Comparison of ENCODE assay signal across 12 cellular contexts in genomic region chr6:42269974-42270510, GRCh38. TPM values are rescaled to one million over a fixed set of nuclear protein-coding genes. Genes with fewer than 3 reads are reported as not detected.
DNase-seq lines count a peak whose midpoint lies in the region; ATAC-seq and TF ChIP-seq lines count a peak whose summit lies in the region.
"Had no signal": no experiment of that assay in that cellular context is flagged by ENCODE, and none has a peak within 500 bp of the region (broad histone marks: within the 10 kb centered on the region; RNA-seq: fewer than 3 reads in every experiment).

No MANE protein-coding gene starts in this region.

- intact Hi-C loops in upper lobe of right lung (cut with DNase I) = no loop called here

- peak overlapping the region; percentile 28 for H3K27ac Mint-ChIP-seq in activated T-helper 17 cell treated with anti-CD3 and anti-CD28 coated beads, Interleukin-2, amount 50 U/mL, for 72 hours

- no peak overlapping the region for H3K4me3 ChIP-seq in upper lobe of right lung
- H3K4me3 ChIP-seq: MG63, right lobe of liver had no signal

- no peak overlapping the region for H3K4me3 Mint-ChIP-seq in activated T-helper 17 cell treated with anti-CD3 and anti-CD28 coated beads, Interleukin-2, amount 50 U/mL, for 72 hours

- H3K4me1 ChIP-seq in upper lobe of right lung = no peaks in the 10 kb centered on the region
- H3K4me1 ChIP-seq: right lobe of liver had no signal

- no peak overlapping the region for H3K27ac ChIP-seq in upper lobe of right lung
- H3K27ac ChIP-seq: right lobe of liver had no signal

- peak; percentile 44 for ATAC-seq in GM18909 (IDR thresholded peaks at IDR 0.05; ENCODE audit: poor library complexity, unreplicated experiment)
- ATAC-seq in GM21576 (IDR thresholded peaks at IDR 0.05; ENCODE audit: unreplicated experiment) = peak; percentile 41
- ATAC-seq in HG03108 (IDR thresholded peaks at IDR 0.05; ENCODE audit: unreplicated experiment) = peak; percentile 31
- ATAC-seq in activated T-helper 17 cell treated with anti-CD3 and anti-CD28 coated beads, Interleukin-2, amount 50 U/mL, for 72 hours (replicated peaks) = no peak
- no peak for ATAC-seq in SK-N-SH treated with all-trans-retinoic acid at 6 μM for 48 hours
- ATAC-seq in upper lobe of right lung = no peak
- ATAC-seq: right lobe of liver had no signal

- TF ChIP-seq CTCF in upper lobe of right lung (IDR thresholded peaks at IDR 0.05) = no peak

- no peaks in the 10 kb centered on the region for H3K36me3 ChIP-seq in upper lobe of right lung
- H3K36me3 ChIP-seq: MG63, right lobe of liver had no signal

- peaks cover 4% of the 10 kb centered on the region for H3K4me1 Mint-ChIP-seq in activated T-helper 17 cell treated with anti-CD3 and anti-CD28 coated beads, Interleukin-2, amount 50 U/mL, for 72 hours

- H3K27me3 Mint-ChIP-seq in activated T-helper 17 cell treated with anti-CD3 and anti-CD28 coated beads, Interleukin-2, amount 50 U/mL, for 72 hours = no peaks in the 10 kb centered on the region

- DNase-seq in upper lobe of right lung = no peak
- no peak for DNase-seq in cerebellum (ENCODE audit: low spot score)
- DNase-seq: activated effector memory CD4-positive, alpha-beta T cell treated with Interleukin-2 at 50 U/mL for 16 hours; cortex of kidney; mammary epithelial cell; MG63; right lobe of liver had no signal

- no peaks in the 10 kb centered on the region for H3K27me3 ChIP-seq in upper lobe of right lung
- H3K27me3 ChIP-seq: MG63, right lobe of liver had no signal

- H3K9me3 ChIP-seq in upper lobe of right lung = no peaks in the 10 kb centered on the region
- H3K9me3 ChIP-seq: MG63, right lobe of liver had no signal

- peaks cover 8% of the 10 kb centered on the region for H3K36me3 Mint-ChIP-seq in activated T-helper 17 cell treated with anti-CD3 and anti-CD28 coated beads, Interleukin-2, amount 50 U/mL, for 72 hours (ENCODE audit: low read depth)

- no peaks in the 10 kb centered on the region for H3K9me3 Mint-ChIP-seq in activated T-helper 17 cell treated with anti-CD3 and anti-CD28 coated beads, Interleukin-2, amount 50 U/mL, for 72 hours

TF ChIP-seq in SK-N-SH treated with all-trans-retinoic acid at 6 μM for 48 hours, 23 proteins besides CTCF, POLR2A, EP300 and RAD21:
- TF ChIP-seq RARB (CRISPR knock-in tag; IDR thresholded peaks at IDR 0.05) (no peak), OSR1 (CRISPR knock-in tag; IDR thresholded peaks at IDR 0.05) (no peak), TCF4 (CRISPR knock-in tag; IDR thresholded peaks at IDR 0.05; ENCODE audit: borderline replicate concordance) (no peak), SNAI2 (CRISPR knock-in tag; IDR thresholded peaks at IDR 0.05) (no peak), ZC3H10 (CRISPR knock-in tag; IDR thresholded peaks at IDR 0.05) (no peak), POU6F1 (CRISPR knock-in tag; IDR thresholded peaks at IDR 0.05; ENCODE audit: borderline replicate concordance, low read depth) (no peak), TSHZ2 (CRISPR knock-in tag; IDR thresholded peaks at IDR 0.05) (no peak), GLIS3 (CRISPR knock-in tag; IDR thresholded peaks at IDR 0.05) (no peak)
TF ChIP-seq in SK-N-SH treated with all-trans-retinoic acid at 6 μM for 48 hours: peak in this region for 0.

RNA-seq across cellular contexts. Expression of gene MRPS10, which starts 52.4 kb away (rescaled TPM):
- total RNA-seq in activated T-helper 17 cell treated with anti-CD3 and anti-CD28 coated beads, Interleukin-2, amount 50 U/mL, for 72 hours = 10 to 100 TPM; 23.9 to 42.3 TPM
- total RNA-seq in upper lobe of right lung (24.8 TPM), cerebellum (29.3 TPM)

Comparison
In these comparisons a context has a peak if more than half of its experiments do, and no peak if none do; other contexts are left out.
1. ATAC-seq: peak in GM18909 (single experiment), GM21576 (single experiment) and HG03108 (single experiment); none in activated T-helper 17 cell treated with anti-CD3 and anti-CD28 coated beads, Interleukin-2, amount 50 U/mL, for 72 hours (single experiment), SK-N-SH treated with all-trans-retinoic acid at 6 μM for 48 hours (single experiment) and upper lobe of right lung (single experiment).